In the genomic region with DNA sequence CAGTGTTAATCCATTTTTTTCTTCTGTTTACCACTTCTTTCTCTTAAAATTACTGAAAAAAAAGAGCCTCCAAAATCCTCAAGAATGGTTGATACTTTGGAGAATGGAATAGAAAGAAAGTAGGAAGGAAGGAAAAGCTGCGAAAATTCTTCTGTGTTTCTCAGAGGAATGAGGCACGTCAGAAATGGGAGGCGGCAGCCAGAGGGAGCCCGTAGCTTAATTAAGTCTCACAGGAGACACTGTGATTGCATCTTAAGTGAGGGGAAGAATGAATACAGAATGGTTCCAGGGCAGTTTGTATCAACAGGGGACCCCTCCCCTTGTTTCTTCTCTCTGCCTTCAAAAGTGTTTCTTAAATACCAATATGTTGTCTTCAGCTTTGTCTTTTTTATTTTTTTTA, we compare ENCODE assay signal across 8 cellular contexts.
DNase-seq lines count a peak whose midpoint lies in the region; ATAC-seq and TF ChIP-seq lines count a peak whose summit lies in the region.

No MANE protein-coding gene starts in this region.

- TF ChIP-seq CTCF in BE2C (IDR thresholded peaks at IDR 0.05; ENCODE audit: low read depth, low read length): peak; percentile 60
- no peak for TF ChIP-seq CTCF in HEK293 (tag by site-specific recombination; IDR thresholded peaks at IDR 0.05)

- no peak for ATAC-seq in GM19452 (IDR thresholded peaks at IDR 0.05; ENCODE audit: unreplicated experiment)
- no peak for ATAC-seq in HG02763 (IDR thresholded peaks at IDR 0.05; ENCODE audit: unreplicated experiment)
- ATAC-seq in HG03095 (IDR thresholded peaks at IDR 0.05; ENCODE audit: unreplicated experiment): no peak

- no peaks in the 10 kb centered on the region; the same call in 1 of the 2 replicates for H3K27me3 ChIP-seq in BE2C

- H3K4me3 ChIP-seq in BE2C (ENCODE audit: low read depth, low read length) (no peak overlapping the region), HEK293 (ENCODE audit: low read depth, low read length) (no peak overlapping the region)

- H3K9me3 ChIP-seq in BE2C (no peaks in the 10 kb centered on the region; the same call in 1 of the 2 replicates), HEK293 (ENCODE audit: control insufficient read depth, insufficient read depth, low read depth, low read length) (no peaks in the 10 kb centered on the region)

- H3K4me1 ChIP-seq in BE2C: peaks cover 8% of the 10 kb centered on the region
- no peaks in the 10 kb centered on the region for H3K4me1 ChIP-seq in HEK293 (ENCODE audit: control insufficient read depth, insufficient read depth, low read length)

- CTCF ChIA-PET in HEK293 (lab: Yijun Ruan, JAX): interaction anchor here (0.5 to 1.7 kb wide), 4 partner anchors 10 to 950 kb away, joined by 3 to 7 read pairs (median 4); no protein-coding TSS in a partner anchor

- DNase-seq in BE2C (peak; percentile 48), RPMI8226 (peak; percentile 39), iPS-NIHi7 (ENCODE audit: extremely low spot score) (peak; percentile 64), NCI-H1930 (lab: John Stamatoyannopoulos, UW) (no peak)

- POLR2A ChIA-PET in HEK293 (lab: Yijun Ruan, JAX): no interaction called here

- no peaks in the 10 kb centered on the region for H3K36me3 ChIP-seq in BE2C
- no peaks in the 10 kb centered on the region for H3K36me3 ChIP-seq in HEK293 (ENCODE audit: control insufficient read depth in 2 of 2, insufficient read depth in 1 of 2, low read length in 2 of 2)

- no peak overlapping the region for H3K27ac ChIP-seq in HEK293 (ENCODE audit: extremely low read depth, low read depth, low read length)

TF ChIP-seq in HEK293, 187 proteins besides CTCF, POLR2A, EP300 and RAD21:
- TF ChIP-seq ZNF221 (tag by site-specific recombination; IDR thresholded peaks at IDR 0.05; ENCODE audit: borderline replicate concordance): no peak
- peak; percentile 15 for TF ChIP-seq ZNF654 (tag by site-specific recombination; IDR thresholded peaks at IDR 0.05; ENCODE audit: low read depth)

Comparison
In these comparisons a context has a peak if more than half of its experiments do, and no peak if none do; other contexts are left out.
1. DNase-seq: peak in BE2C (single experiment), RPMI8226 (single experiment) and iPS-NIHi7 (single experiment); none in NCI-H1930 (0 of 2).